ENCODE assay signal across 8 cellular contexts in genomic region chr1:8817413-8818324, GRCh38. TPM values are rescaled to one million over a fixed set of nuclear protein-coding genes. Genes with fewer than 3 reads are reported as not detected.
DNase-seq lines count a peak whose midpoint lies in the region; ATAC-seq and TF ChIP-seq lines count a peak whose summit lies in the region.

Gene RERE, minus strand, starts transcription at chr1:8817640.

- H3K27ac ChIP-seq in cingulate gyrus (ENCODE audit: low read depth, low read length): peak within 1 kb of the TSS; percentile 96

- no peaks in the 10 kb centered on the region for H3K4me1 ChIP-seq in BE2C

- H3K4me3 ChIP-seq in BE2C (ENCODE audit: low read depth, low read length): peak within 1 kb of the TSS; percentile 84

- no peaks in the 10 kb centered on the region for H3K9me3 ChIP-seq in BE2C

- peak; percentile 90 for DNase-seq in BE2C
- DNase-seq in GM19238 (ENCODE audit: insufficient read length, low spot score): peak; percentile 99
- peak; percentile 77 to 95 for DNase-seq in NCI-H526 (lab: John Stamatoyannopoulos, UW)
- DNase-seq in activated CD4-positive, alpha-beta T cell treated with anti-CD3 and anti-CD28 coated beads for 4 hours: peak; percentile 94 to 96
- peak; percentile 98 for DNase-seq in left kidney (ENCODE audit: low read depth, low spot score)
- peak; percentile 96 for DNase-seq in stimulated activated CD4-positive, alpha-beta T cell treated with anti-CD3 and anti-CD28 coated beads, Interleukin-1b, Interleukin-23, amount 100 ng/mL, for 48 hours

- H3K36me3 ChIP-seq in BE2C: no peaks in the 10 kb centered on the region

- ATAC-seq in HG03439 (IDR thresholded peaks at IDR 0.05; ENCODE audit: unreplicated experiment): peak; percentile 95

- H3K27me3 ChIP-seq in BE2C: no peaks in the 10 kb centered on the region

- TF ChIP-seq CTCF in BE2C (IDR thresholded peaks at IDR 0.05; ENCODE audit: low read depth, low read length): no peak

RNA-seq across cellular contexts. Expression of gene RERE, which starts in this region (rescaled TPM):
- 44.0 TPM for polyA plus RNA-seq in BE2C (2012; ENCODE audit: insufficient read depth, insufficient read length, low read depth)

Comparison
In these comparisons a context has a peak if more than half of its experiments do, and no peak if none do; other contexts are left out.
1. Peak in every context shown above with its lines: DNase-seq, ATAC-seq, H3K4me3 ChIP-seq and H3K27ac ChIP-seq.